In genomic region chr13:38090913-38091312, GRCh38 we compare ENCODE assay signal across 32 cellular contexts.
DNase-seq lines count a peak whose midpoint lies in the region; ATAC-seq and TF ChIP-seq lines count a peak whose summit lies in the region.
"Had no signal": no experiment of that assay in that cellular context is flagged by ENCODE, and none has a peak within 500 bp of the region (broad histone marks: within the 10 kb centered on the region; RNA-seq: fewer than 3 reads in every experiment).

No MANE protein-coding gene starts in this region.

- no peak for TF ChIP-seq CTCF in GM23338 (conservative IDR thresholded peaks at IDR 0.05; ENCODE audit: low read depth in 2 of 2)
- TF ChIP-seq CTCF in NB4 (IDR thresholded peaks at IDR 0.05; ENCODE audit: low read depth, low read length) = no peak
- no peak for TF ChIP-seq CTCF in neural progenitor cell (IDR thresholded peaks at IDR 0.05)
- TF ChIP-seq CTCF in psoas muscle (IDR thresholded peaks at IDR 0.05) = no peak
- no peak for TF ChIP-seq CTCF in gastrocnemius medialis (IDR thresholded peaks at IDR 0.05 in 4 of 5, conservative IDR thresholded peaks at IDR 0.05 in 1 of 5)

- H3K27me3 Mint-ChIP-seq in GM23338 (ENCODE audit: insufficient read depth, low read depth, poor library complexity) = no peaks in the 10 kb centered on the region
- peaks cover 2% of the 10 kb centered on the region for H3K27me3 Mint-ChIP-seq in neural progenitor cell (ENCODE audit: insufficient read depth, low read depth)
- H3K27me3 Mint-ChIP-seq in activated CD4-positive, alpha-beta T cell treated with anti-CD3 and anti-CD28 coated beads, Interleukin-2, amount 10 ng/mL, durations not matched to agents 24 days and 14 days = no peaks in the 10 kb centered on the region
- H3K27me3 Mint-ChIP-seq: activated naive CD8-positive, alpha-beta T cell treated with anti-CD3 and anti-CD28 coated beads for 36 hours; stimulated activated memory B cell treated with anti-CD40 and anti-IgM and Interleukin-4, amounts not matched to agents 10 μg/mL and 1 μg/mL and 100 μg/mL, for 72 hours; type B pancreatic cell had no signal

- H3K9me3 ChIP-seq in neural progenitor cell (ENCODE audit: low read depth) (no peaks in the 10 kb centered on the region), psoas muscle (no peaks in the 10 kb centered on the region), gastrocnemius medialis (no peaks in the 10 kb centered on the region)
- H3K9me3 ChIP-seq: right lobe of liver had no signal

- in situ Hi-C loops in gastrocnemius medialis (cut with MboI; ENCODE audit: low sequenced_read_pairs in 4 of 4) = no loop called here

- H3K27ac ChIP-seq in GM23338 (ENCODE audit: low read depth) (no peak overlapping the region), neural progenitor cell (no peak overlapping the region), psoas muscle (no peak overlapping the region), gastrocnemius medialis (no peak overlapping the region)
- H3K27ac ChIP-seq: esophagus muscularis mucosa, foreskin keratinocyte, right lobe of liver had no signal

- no peak for TF ChIP-seq POLR2A in NB4 (IDR thresholded peaks at IDR 0.05; ENCODE audit: extremely low read depth, insufficient read length)
- no peak for TF ChIP-seq POLR2A in gastrocnemius medialis (IDR thresholded peaks at IDR 0.05)

- no peaks in the 10 kb centered on the region for H3K27me3 ChIP-seq in GM23338 (ENCODE audit: insufficient read depth)
- no peaks in the 10 kb centered on the region for H3K27me3 ChIP-seq in neural progenitor cell
- no peaks in the 10 kb centered on the region for H3K27me3 ChIP-seq in psoas muscle (ENCODE audit: insufficient read depth in 3 of 3, low read length in 2 of 3)
- H3K27me3 ChIP-seq in gastrocnemius medialis = no peaks in the 10 kb centered on the region
- H3K27me3 ChIP-seq: esophagus muscularis mucosa, foreskin keratinocyte, right lobe of liver had no signal

- peaks cover 5% of the 10 kb centered on the region; the same call in 1 of the 2 replicates for H3K9me2 ChIP-seq in GM23338 (ENCODE audit: insufficient read depth)

- peaks cover 19% of the 10 kb centered on the region for H3K9me3 Mint-ChIP-seq in GM23338
- no peaks in the 10 kb centered on the region for H3K9me3 Mint-ChIP-seq in neural progenitor cell
- no peaks in the 10 kb centered on the region for H3K9me3 Mint-ChIP-seq in activated CD4-positive, alpha-beta T cell treated with anti-CD3 and anti-CD28 coated beads, Interleukin-2, amount 10 ng/mL, durations not matched to agents 24 days and 14 days
- H3K9me3 Mint-ChIP-seq: type B pancreatic cell had no signal

- H3K4me1 ChIP-seq in GM23338 (ENCODE audit: insufficient read depth) = no peaks in the 10 kb centered on the region
- H3K4me1 ChIP-seq in neural progenitor cell = no peaks in the 10 kb centered on the region
- no peaks in the 10 kb centered on the region for H3K4me1 ChIP-seq in psoas muscle
- no peaks in the 10 kb centered on the region for H3K4me1 ChIP-seq in gastrocnemius medialis
- H3K4me1 ChIP-seq: esophagus muscularis mucosa, foreskin keratinocyte, right lobe of liver had no signal

- peaks cover 3% of the 10 kb centered on the region; the same call in 2 of the 3 replicates for H3K36me3 Mint-ChIP-seq in GM23338 (ENCODE audit: low read depth)
- H3K36me3 Mint-ChIP-seq in neural progenitor cell = no peaks in the 10 kb centered on the region
- no peaks in the 10 kb centered on the region for H3K36me3 Mint-ChIP-seq in activated CD4-positive, alpha-beta T cell treated with anti-CD3 and anti-CD28 coated beads, Interleukin-2, amount 10 ng/mL, durations not matched to agents 24 days and 14 days (ENCODE audit: low read depth)
- H3K36me3 Mint-ChIP-seq: activated naive CD8-positive, alpha-beta T cell treated with anti-CD3 and anti-CD28 coated beads for 36 hours; CD14-positive monocyte; type B pancreatic cell had no signal

- no peaks in the 10 kb centered on the region for H3K36me3 ChIP-seq in GM23338 (ENCODE audit: insufficient read depth)
- H3K36me3 ChIP-seq in neural progenitor cell = no peaks in the 10 kb centered on the region
- H3K36me3 ChIP-seq in psoas muscle (ENCODE audit: insufficient read depth in 1 of 2, low read depth in 1 of 2) = no peaks in the 10 kb centered on the region
- H3K36me3 ChIP-seq in gastrocnemius medialis = no peaks in the 10 kb centered on the region
- H3K36me3 ChIP-seq: esophagus muscularis mucosa, right lobe of liver had no signal

- H3K9ac ChIP-seq in neural progenitor cell = no peak overlapping the region

- intact Hi-C loops in psoas muscle (cut with DNase I) (no loop called here), gastrocnemius medialis (cut with DNase I; ENCODE audit: low total_unique reads) (no loop called here)
- intact Hi-C loops in activated CD4-positive, alpha-beta T cell treated with anti-CD3 and anti-CD28 coated beads, Interleukin-2, amount 10 ng/mL, durations not matched to agents 24 days and 14 days (cut with micrococcal nuclease) = no loop called here

- H2AFZ ChIP-seq in GM23338 (peak overlapping the region; percentile 19; the same call in 1 of the 2 replicates), neural progenitor cell (replicated peaks) (peak overlapping the region; percentile 86)

- H3K4me2 ChIP-seq in GM23338 (no peak overlapping the region), neural progenitor cell (no peak overlapping the region)

- H4K20me1 ChIP-seq in GM23338 (replicated peaks; ENCODE audit: insufficient read depth) (no peaks in the 10 kb centered on the region), neural progenitor cell (ENCODE audit: low read depth) (no peaks in the 10 kb centered on the region)

- no peaks in the 10 kb centered on the region for H3K79me2 ChIP-seq in GM23338 (replicated peaks; ENCODE audit: insufficient read depth)
- H3K79me2 ChIP-seq in neural progenitor cell (ENCODE audit: low read depth) = no peaks in the 10 kb centered on the region

- no peaks in the 10 kb centered on the region for H3K4me1 Mint-ChIP-seq in GM23338
- H3K4me1 Mint-ChIP-seq in neural progenitor cell = peaks cover 4% of the 10 kb centered on the region
- H3K4me1 Mint-ChIP-seq in activated CD4-positive, alpha-beta T cell treated with anti-CD3 and anti-CD28 coated beads, Interleukin-2, amount 10 ng/mL, durations not matched to agents 24 days and 14 days = no peaks in the 10 kb centered on the region
- H3K4me1 Mint-ChIP-seq: activated naive CD8-positive, alpha-beta T cell treated with anti-CD3 and anti-CD28 coated beads for 36 hours; CD14-positive monocyte; endodermal cell; neural crest cell; stimulated activated memory B cell treated with anti-CD40 and anti-IgM and Interleukin-4, amounts not matched to agents 10 μg/mL and 1 μg/mL and 100 μg/mL, for 72 hours had no signal

- H3K27ac Mint-ChIP-seq in GM23338 = peak overlapping the region; percentile 17; the same call in 1 of the 2 replicates
- no peak overlapping the region for H3K27ac Mint-ChIP-seq in neural progenitor cell
- H3K27ac Mint-ChIP-seq in activated CD4-positive, alpha-beta T cell treated with anti-CD3 and anti-CD28 coated beads, Interleukin-2, amount 10 ng/mL, durations not matched to agents 24 days and 14 days = no peak overlapping the region
- H3K27ac Mint-ChIP-seq: activated naive CD8-positive, alpha-beta T cell treated with anti-CD3 and anti-CD28 coated beads for 36 hours; CD14-positive monocyte; endodermal cell; stimulated activated memory B cell treated with anti-CD40 and anti-IgM and Interleukin-4, amounts not matched to agents 10 μg/mL and 1 μg/mL and 100 μg/mL, for 72 hours; T-helper 1 cell treated with Interleukin-12 subunit alpha and Interleukin-12 subunit beta and Interleukin-4 antibody, amounts not matched to agents 30 μg/mL and 1 μg/mL, for 36 hours; type B pancreatic cell had no signal

- DNase-seq in GM23338 (ENCODE audit: low spot score) = no peak
- DNase-seq in NB4 (ENCODE audit: low read depth) = peak; percentile 14
- peak; percentile 67 for DNase-seq in OCI-M1 (lab: John Stamatoyannopoulos, UW)
- DNase-seq in neural progenitor cell (ENCODE audit: low spot score) = peak; percentile 58
- DNase-seq in psoas muscle = no peak
- DNase-seq in activated CD4-positive, alpha-beta T cell treated with anti-CD3 and anti-CD28 coated beads, Interleukin-2, amount 10 ng/mL, durations not matched to agents 24 days and 14 days = no peak
- no peak for DNase-seq in gastrocnemius medialis
- DNase-seq: activated effector memory CD4-positive, alpha-beta T cell treated with Interleukin-2 at 50 U/mL for 16 hours; activated naive CD8-positive, alpha-beta T cell treated with anti-CD3 and anti-CD28 coated beads for 36 hours; Calu3; cortex of kidney; EL; endodermal cell; foreskin keratinocyte; GOT3; IMR-90; left cardiac atrium; mammary epithelial cell; NCI-H1105 treated with DMSO at 0.1 percent for 48 hours; NCI-H2107; posterior cingulate gyrus; right lobe of liver; RPMI8226; stimulated activated CD4-positive, alpha-beta T cell treated with anti-CD3 and anti-CD28 coated beads, Interleukin-12 subunit alpha, Interleukin-12 subunit beta, amount 100 ng/mL, for 4 hours; stimulated activated CD4-positive, alpha-beta T cell treated with anti-CD3 and anti-CD28 coated beads, Interleukin-4, amount 100 ng/mL, for 4 hours; substantia nigra had no signal

- H3F3A ChIP-seq in GM23338 (replicated peaks; ENCODE audit: low read depth) (no peaks in the 10 kb centered on the region), neural progenitor cell (ENCODE audit: low read depth) (no peaks in the 10 kb centered on the region)

- H3K4me3 ChIP-seq in GM23338 = no peak overlapping the region
- H3K4me3 ChIP-seq in NB4 (ENCODE audit: low read depth, low read length) = no peak overlapping the region
- no peak overlapping the region for H3K4me3 ChIP-seq in neural progenitor cell
- H3K4me3 ChIP-seq in psoas muscle = no peak overlapping the region
- no peak overlapping the region for H3K4me3 ChIP-seq in gastrocnemius medialis
- H3K4me3 ChIP-seq: esophagus muscularis mucosa, right lobe of liver had no signal

- H3K4me3 Mint-ChIP-seq in GM23338 (no peak overlapping the region), neural progenitor cell (no peak overlapping the region)
- no peak overlapping the region for H3K4me3 Mint-ChIP-seq in activated CD4-positive, alpha-beta T cell treated with anti-CD3 and anti-CD28 coated beads, Interleukin-2, amount 10 ng/mL, durations not matched to agents 24 days and 14 days
- H3K4me3 Mint-ChIP-seq: activated naive CD8-positive, alpha-beta T cell treated with anti-CD3 and anti-CD28 coated beads for 36 hours; CD14-positive monocyte; endodermal cell; neural crest cell; stimulated activated memory B cell treated with anti-CD40 and anti-IgM and Interleukin-4, amounts not matched to agents 10 μg/mL and 1 μg/mL and 100 μg/mL, for 72 hours; T-helper 1 cell treated with Interleukin-12 subunit alpha and Interleukin-12 subunit beta and Interleukin-4 antibody, amounts not matched to agents 30 μg/mL and 1 μg/mL, for 36 hours; type B pancreatic cell had no signal

- 22 to 33% (median 25%) methylated on average over 2 of the region's 2 CpGs for WGBS in psoas muscle, 3 donors

- ATAC-seq in GM23338 (no peak), psoas muscle (no peak), gastrocnemius medialis (no peak)
- ATAC-seq: foreskin keratinocyte; left cardiac atrium; right lobe of liver; stimulated activated memory B cell treated with anti-CD40 and anti-IgM and Interleukin-4, amounts not matched to agents 10 μg/mL and 1 μg/mL and 100 μg/mL, for 72 hours had no signal

TF ChIP-seq in GM23338, 12 proteins besides CTCF, POLR2A, EP300 and RAD21 (continues in another document):
- no peak for TF ChIP-seq CREB1 (CRISPR knock-in tag; IDR thresholded peaks at IDR 0.05; ENCODE audit: low read depth)
- no peak for TF ChIP-seq ZNF331 (CRISPR knock-in tag; IDR thresholded peaks at IDR 0.05; ENCODE audit: low read depth)

Comparison
In these comparisons a context has a peak if more than half of its experiments do, and no peak if none do; other contexts are left out.
1. DNase-seq: peak in NB4 (single experiment), OCI-M1 (single experiment) and neural progenitor cell (single experiment); none in GM23338 (single experiment), psoas muscle (0 of 2), activated CD4-positive, alpha-beta T cell treated with anti-CD3 and anti-CD28 coated beads, Interleukin-2, amount 10 ng/mL, durations not matched to agents 24 days and 14 days (single experiment) and gastrocnemius medialis (0 of 2).